20 cellular contexts compared by ENCODE assay signal in the genomic region with DNA sequence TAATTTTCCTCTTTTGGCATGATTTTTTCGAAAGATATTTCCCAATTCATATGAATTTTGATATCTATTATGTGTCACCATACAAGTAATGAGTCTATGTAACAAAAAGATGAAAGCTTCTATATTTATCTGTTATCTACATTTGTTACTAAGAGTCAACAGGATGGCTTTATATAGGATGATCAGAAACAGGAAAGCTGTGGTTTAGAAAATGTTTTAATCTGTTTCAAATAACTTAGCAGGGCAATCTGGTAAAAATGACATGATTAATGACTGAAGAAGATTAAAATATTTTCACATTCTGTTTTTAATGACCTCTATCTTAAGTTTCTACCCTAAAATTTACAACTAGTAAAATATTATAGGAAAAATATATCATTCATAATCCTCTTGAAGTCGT.
"Had no signal": no experiment of that assay in that cellular context is flagged by ENCODE, and none has a peak within 500 bp of the region (broad histone marks: within the 10 kb centered on the region; RNA-seq: fewer than 3 reads in every experiment).

No MANE protein-coding gene starts in this region.

- H3K27ac ChIP-seq: VCaP had no signal

- DNase-seq: activated CD4-positive, alpha-beta memory T cell treated with anti-CD3 and anti-CD28 coated beads for 36 hours; activated CD4-positive, alpha-beta T cell treated with anti-CD3 and anti-CD28 coated beads, Interleukin-2, amount 10 ng/mL, durations not matched to agents 7 days and 5 days; activated CD4-positive, CD25-positive, alpha-beta regulatory T cell; activated CD8-positive, alpha-beta memory T cell treated with anti-CD3 and anti-CD28 coated beads for 24 hours; activated gamma-delta T cell; activated naive CD4-positive, alpha-beta T cell treated with anti-CD3 and anti-CD28 coated beads for 36 hours; activated T-cell treated with anti-CD3 and anti-CD28 coated beads, Interleukin-2, amount 50 U/mL, for 48 hours; amygdala; NCI-H1436 treated with DMSO at 0.1 percent for 48 hours; NCI-H187 treated with DMSO at 0.1 percent for 48 hours; NCI-H2171; NCI-H2227 treated with DMSO at 0.1 percent for 48 hours; NCI-H526; NCI-H774; RPMI8226 had no signal

- FAIRE-seq: astrocyte had no signal

- ATAC-seq: activated T-helper 17 cell treated with anti-CD3 and anti-CD28 coated beads, Interleukin-2, amount 50 U/mL, for 72 hours; Panc1; Right ventricle myocardium inferior had no signal
